Comparison of ENCODE assay signal across 23 cellular contexts in the genomic region with DNA sequence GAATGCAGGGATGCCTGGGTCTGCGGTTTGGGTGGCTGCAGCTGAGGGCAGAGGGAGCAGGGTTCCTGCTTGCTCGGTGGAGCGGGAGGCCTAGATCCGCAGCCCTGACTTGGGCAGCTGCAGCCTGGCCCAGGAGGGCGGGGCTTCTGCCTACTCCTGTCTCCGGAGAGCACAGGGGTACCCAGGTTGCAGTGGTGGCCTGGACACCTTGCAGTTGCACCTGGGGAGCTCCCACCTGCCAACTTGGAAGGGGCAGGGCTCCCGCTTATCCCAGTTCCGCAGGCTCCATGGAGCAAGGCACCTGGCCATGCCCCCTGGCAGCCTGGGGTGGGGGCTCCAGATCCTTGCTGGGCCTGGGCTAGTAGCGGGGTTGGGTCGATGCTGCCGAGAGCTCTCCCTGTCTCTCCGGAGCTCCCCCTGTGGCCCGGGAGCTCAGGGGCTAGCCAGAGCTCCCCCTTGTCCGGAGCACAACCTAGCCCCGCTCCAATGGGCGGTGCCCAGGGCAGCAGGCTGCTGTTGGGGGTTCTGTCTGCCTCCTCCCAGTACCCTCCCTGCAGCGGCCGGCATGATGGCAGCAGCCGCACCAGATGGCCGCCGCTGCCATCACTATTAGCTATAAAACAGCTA.
"Had no signal": no experiment of that assay in that cellular context is flagged by ENCODE, and none has a peak within 500 bp of the region (broad histone marks: within the 10 kb centered on the region; RNA-seq: fewer than 3 reads in every experiment).

No MANE protein-coding gene starts in this region.

- ATAC-seq: body of pancreas; left lung; naive thymus-derived CD8-positive, alpha-beta T cell; stimulated activated effector memory CD8-positive, alpha-beta T cell treated with anti-CD3 and anti-CD28 coated beads, Interleukin-12 subunit alpha, Interleukin-12 subunit beta, amount 100 ng/mL, for 72 hours; stimulated activated naive CD8-positive, alpha-beta T cell treated with anti-CD3 and anti-CD28 coated beads, Interleukin-15, amount 100 ng/mL, for 72 hours; T-cell had no signal

- H3K9me3 Mint-ChIP-seq: stimulated activated naive CD8-positive, alpha-beta T cell treated with anti-CD3 and anti-CD28 coated beads, Interleukin-15, amount 100 ng/mL, for 72 hours had no signal

- H3K4me1 Mint-ChIP-seq: naive thymus-derived CD8-positive, alpha-beta T cell; neural crest cell; stimulated activated effector memory CD8-positive, alpha-beta T cell treated with anti-CD3 and anti-CD28 coated beads, Interleukin-12 subunit alpha, Interleukin-12 subunit beta, amount 100 ng/mL, for 72 hours; stimulated activated naive CD8-positive, alpha-beta T cell treated with anti-CD3 and anti-CD28 coated beads, Interleukin-15, amount 100 ng/mL, for 72 hours; T-cell had no signal

- DNase-seq: activated CD4-positive, alpha-beta T cell treated with anti-CD3 and anti-CD28 coated beads for 4 hours; activated CD4-positive, alpha-beta T cell treated with anti-CD3 and anti-CD28 coated beads, Interleukin-2, amount 50 U/mL, for 4 hours; activated effector memory CD4-positive, alpha-beta T cell treated with Interleukin-2 at 50 U/mL for 16 hours; activated naive CD4-positive, alpha-beta T cell treated with Interleukin-2 at 50 U/mL for 16 hours; anterior cingulate cortex; body of pancreas; colonic mucosa; effector memory CD4-positive, alpha-beta T cell; foreskin fibroblast; hypothalamus; lower lobe of right lung; mesenchymal stem cell; naive thymus-derived CD8-positive, alpha-beta T cell; occipital lobe; stimulated activated CD4-positive, alpha-beta T cell treated with anti-CD3 and anti-CD28 coated beads, Interleukin-4, amount 100 ng/mL, for 24 hours; stimulated activated naive CD8-positive, alpha-beta T cell treated with anti-CD3 and anti-CD28 coated beads, Interleukin-15, amount 100 ng/mL, for 72 hours; substantia nigra; T-cell had no signal

- H3K4me3 Mint-ChIP-seq: activated naive CD8-positive, alpha-beta T cell; naive thymus-derived CD8-positive, alpha-beta T cell; neural crest cell; stimulated activated effector memory CD8-positive, alpha-beta T cell treated with anti-CD3 and anti-CD28 coated beads, Interleukin-12 subunit alpha, Interleukin-12 subunit beta, amount 100 ng/mL, for 72 hours; stimulated activated naive CD8-positive, alpha-beta T cell treated with anti-CD3 and anti-CD28 coated beads, Interleukin-15, amount 100 ng/mL, for 72 hours; T-cell; type B pancreatic cell had no signal

- H3K36me3 Mint-ChIP-seq: activated naive CD8-positive, alpha-beta T cell; stimulated activated effector memory CD8-positive, alpha-beta T cell treated with anti-CD3 and anti-CD28 coated beads, Interleukin-12 subunit alpha, Interleukin-12 subunit beta, amount 100 ng/mL, for 72 hours; T-cell; type B pancreatic cell had no signal

- H3K27ac Mint-ChIP-seq: activated naive CD8-positive, alpha-beta T cell; naive thymus-derived CD8-positive, alpha-beta T cell; stimulated activated effector memory CD8-positive, alpha-beta T cell treated with anti-CD3 and anti-CD28 coated beads, Interleukin-12 subunit alpha, Interleukin-12 subunit beta, amount 100 ng/mL, for 72 hours; stimulated activated naive CD8-positive, alpha-beta T cell treated with anti-CD3 and anti-CD28 coated beads, Interleukin-15, amount 100 ng/mL, for 72 hours; T-cell; type B pancreatic cell had no signal

- H3K27me3 Mint-ChIP-seq: stimulated activated naive CD8-positive, alpha-beta T cell treated with anti-CD3 and anti-CD28 coated beads, Interleukin-15, amount 100 ng/mL, for 72 hours had no signal
